Comparison of ENCODE assay signal across 1 cellular context in the genomic region with DNA sequence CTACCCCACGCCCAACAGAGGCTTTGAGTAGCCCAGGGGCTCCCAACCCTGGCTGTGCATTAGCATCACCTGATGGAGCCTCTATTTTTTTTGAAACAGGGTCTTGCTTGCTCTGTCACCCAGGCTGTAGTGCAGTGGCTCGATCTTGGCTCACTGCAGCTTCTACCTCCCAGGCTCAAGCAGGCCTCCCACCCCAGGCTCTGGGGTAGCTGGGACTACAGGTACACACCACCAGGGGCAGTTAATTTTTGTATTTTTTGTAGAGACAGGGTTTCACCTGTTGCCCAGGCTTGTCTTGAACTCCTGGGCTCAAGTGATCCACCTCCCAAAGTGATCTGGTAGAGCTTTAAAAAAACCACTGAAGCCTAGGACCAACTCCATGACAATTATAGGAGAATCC.
TF ChIP-seq lines count a peak whose summit lies in the region.

No MANE protein-coding gene starts in this region.

TF ChIP-seq in H1, 55 proteins besides CTCF, POLR2A, EP300 and RAD21:
- TF ChIP-seq SP1 (IDR thresholded peaks at IDR 0.05; ENCODE audit: low read depth, low read length) = no peak
- no peak for TF ChIP-seq JUN (IDR thresholded peaks at IDR 0.05; ENCODE audit: low read depth, low read length)
- TF ChIP-seq SAP30 (IDR thresholded peaks at IDR 0.05; ENCODE audit: insufficient read depth, insufficient replicate concordance, low read length) = no peak
- TF ChIP-seq NRF1 (IDR thresholded peaks at IDR 0.05; ENCODE audit: low read depth, low read length) = no peak
- no peak for TF ChIP-seq TCF12 (IDR thresholded peaks at IDR 0.05; ENCODE audit: low read depth, low read length)
- TF ChIP-seq SRF (IDR thresholded peaks at IDR 0.05; ENCODE audit: low read depth, low read length) = no peak
- no peak for TF ChIP-seq YY1 (IDR thresholded peaks at IDR 0.05; ENCODE audit: low read depth, low read length)
- no peak for TF ChIP-seq CBX5 (IDR thresholded peaks at IDR 0.05; ENCODE audit: low read depth, low read length)
- TF ChIP-seq ZNF274 (IDR thresholded peaks at IDR 0.05; ENCODE audit: borderline replicate concordance, extremely low read depth, low read length) = no peak
- TF ChIP-seq KDM1A (IDR thresholded peaks at IDR 0.05; ENCODE audit: borderline replicate concordance, low read length) = no peak
- TF ChIP-seq MAFK (IDR thresholded peaks at IDR 0.05; ENCODE audit: low read depth, low read length) = no peak
- TF ChIP-seq, protein P1, sequence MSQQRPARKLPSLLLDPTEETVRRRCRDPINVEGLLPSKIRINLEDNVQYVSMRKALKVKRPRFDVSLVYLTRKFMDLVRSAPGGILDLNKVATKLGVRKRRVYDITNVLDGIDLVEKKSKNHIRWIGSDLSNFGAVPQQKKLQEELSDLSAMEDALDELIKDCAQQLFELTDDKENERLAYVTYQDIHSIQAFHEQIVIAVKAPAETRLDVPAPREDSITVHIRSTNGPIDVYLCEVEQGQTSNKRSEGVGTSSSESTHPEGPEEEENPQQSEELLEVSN (IDR thresholded peaks at IDR 0.05) = no peak
- TF ChIP-seq SUZ12 (IDR thresholded peaks at IDR 0.05; ENCODE audit: low read length) = no peak
- TF ChIP-seq RNF2 (IDR thresholded peaks at IDR 0.05; ENCODE audit: borderline replicate concordance, low read depth, low read length, missing control alignments, poor library complexity, severe bottlenecking) = no peak
- no peak for TF ChIP-seq CHD7 (IDR thresholded peaks at IDR 0.05; ENCODE audit: insufficient replicate concordance, low read length)
